27 cellular contexts compared by ENCODE assay signal in the genomic region with DNA sequence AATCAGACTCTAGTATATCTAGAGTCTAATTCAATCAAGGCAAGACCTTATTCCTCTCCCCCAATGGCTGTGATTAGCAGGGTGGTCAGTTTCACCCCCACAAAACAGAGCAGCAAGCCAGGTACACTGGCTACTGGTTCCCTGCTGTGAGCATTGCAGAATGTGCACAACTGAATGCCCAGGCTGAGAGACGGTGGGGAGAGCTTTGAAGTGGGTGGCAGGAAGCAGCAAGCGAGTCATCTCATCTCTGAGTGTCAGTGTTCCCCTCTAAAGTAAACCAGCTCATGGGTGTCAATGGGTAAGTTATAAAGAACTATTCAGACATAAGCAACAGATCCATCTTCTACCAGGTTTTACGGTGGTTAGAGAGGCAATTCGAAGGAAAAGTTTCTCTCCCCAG. TPM values are rescaled to one million over a fixed set of nuclear protein-coding genes. Genes with fewer than 3 reads are reported as not detected.
DNase-seq lines count a peak whose midpoint lies in the region; ATAC-seq lines count a peak whose summit lies in the region.
"Had no signal": no experiment of that assay in that cellular context is flagged by ENCODE, and none has a peak within 500 bp of the region (broad histone marks: within the 10 kb centered on the region; RNA-seq: fewer than 3 reads in every experiment).

No MANE protein-coding gene starts in this region.

- peak; percentile 92 for ATAC-seq in activated CD4-positive, alpha-beta T cell treated with anti-CD3 and anti-CD28 coated beads for 36 hours
- ATAC-seq: effector memory CD8-positive, alpha-beta T cell; heart left ventricle; left colon; PC-3; WTC11 had no signal

- CTCF ChIA-PET in activated CD4-positive, alpha-beta T cell treated with anti-CD3 and anti-CD28 coated beads for 36 hours (lab: Charles Lee) = no interaction called here

- H3K4me1 Mint-ChIP-seq in activated CD4-positive, alpha-beta T cell treated with anti-CD3 and anti-CD28 coated beads for 36 hours = peaks cover 9% of the 10 kb centered on the region
- peaks cover 8% of the 10 kb centered on the region for H3K4me1 Mint-ChIP-seq in activated naive CD8-positive, alpha-beta T cell treated with anti-CD3 and anti-CD28 coated beads for 36 hours
- H3K4me1 Mint-ChIP-seq: CD8-positive, alpha-beta memory T cell; WTC11 had no signal

- intact Hi-C loops in activated CD4-positive, alpha-beta T cell treated with anti-CD3 and anti-CD28 coated beads for 36 hours (cut with DNase I, micrococcal nuclease) = no loop called here

- no peak overlapping the region for H3K27ac Mint-ChIP-seq in activated CD4-positive, alpha-beta T cell treated with anti-CD3 and anti-CD28 coated beads for 36 hours
- no peak overlapping the region for H3K27ac Mint-ChIP-seq in activated naive CD8-positive, alpha-beta T cell treated with anti-CD3 and anti-CD28 coated beads for 36 hours
- H3K27ac Mint-ChIP-seq: effector memory CD8-positive, alpha-beta T cell; WTC11 had no signal

- peak; percentile 45 for DNase-seq in activated CD4-positive, alpha-beta T cell treated with anti-CD3 and anti-CD28 coated beads for 36 hours
- DNase-seq in activated CD4-positive, alpha-beta T cell treated with anti-CD3 and anti-CD28 coated beads, Interleukin-2, amount 50 U/mL, for 48 hours = no peak
- peak; percentile 19 for DNase-seq in stimulated activated CD4-positive, alpha-beta T cell treated with anti-CD3 and anti-CD28 coated beads, Interleukin-1b, Interleukin-23, amount 100 ng/mL, for 48 hours
- DNase-seq in stimulated activated CD4-positive, alpha-beta T cell treated with anti-CD3 and anti-CD28 coated beads, Interleukin-2, amount 100 ng/mL, for 48 hours = no peak
- peak; percentile 10 for DNase-seq in activated naive CD8-positive, alpha-beta T cell treated with anti-CD3 and anti-CD28 coated beads for 36 hours
- DNase-seq in COR-L47 (lab: John Stamatoyannopoulos, UW) (no peak), G401 (ENCODE audit: low spot score) (no peak)
- no peak for DNase-seq in activated CD4-positive, CD25-positive, alpha-beta regulatory T cell (lab: John Stamatoyannopoulos, UW)
- DNase-seq: activated gamma-delta T cell; AML-193; anterior cingulate cortex; CD8-positive, alpha-beta memory T cell; colonic mucosa; effector memory CD8-positive, alpha-beta T cell; foreskin fibroblast; heart left ventricle; left colon; mesenchymal stem cell; NCI-H1105 treated with DMSO at 0.1 percent for 48 hours; NCI-H2081; NCI-H226; PC-3; SHP77; trophoblast cell had no signal

- no peak overlapping the region for H3K4me3 Mint-ChIP-seq in activated CD4-positive, alpha-beta T cell treated with anti-CD3 and anti-CD28 coated beads for 36 hours
- no peak overlapping the region for H3K4me3 Mint-ChIP-seq in activated naive CD8-positive, alpha-beta T cell treated with anti-CD3 and anti-CD28 coated beads for 36 hours
- H3K4me3 Mint-ChIP-seq: CD8-positive, alpha-beta memory T cell; effector memory CD8-positive, alpha-beta T cell; WTC11 had no signal

- peaks cover 15% of the 10 kb centered on the region for H3K27me3 Mint-ChIP-seq in activated CD4-positive, alpha-beta T cell treated with anti-CD3 and anti-CD28 coated beads for 36 hours
- H3K27me3 Mint-ChIP-seq in activated naive CD8-positive, alpha-beta T cell treated with anti-CD3 and anti-CD28 coated beads for 36 hours = peaks cover 7% of the 10 kb centered on the region

- H3K36me3 Mint-ChIP-seq in activated CD4-positive, alpha-beta T cell treated with anti-CD3 and anti-CD28 coated beads for 36 hours (ENCODE audit: low read depth) = no peaks in the 10 kb centered on the region
- H3K36me3 Mint-ChIP-seq in activated naive CD8-positive, alpha-beta T cell treated with anti-CD3 and anti-CD28 coated beads for 36 hours = no peaks in the 10 kb centered on the region
- H3K36me3 Mint-ChIP-seq: CD8-positive, alpha-beta memory T cell had no signal

- in situ Hi-C loops in G401 (cut with HindIII; ENCODE audit: low sequenced_read_pairs) = no loop called here

- no peaks in the 10 kb centered on the region for H3K9me3 Mint-ChIP-seq in activated CD4-positive, alpha-beta T cell treated with anti-CD3 and anti-CD28 coated beads for 36 hours (ENCODE audit: low read depth)
- no peaks in the 10 kb centered on the region for H3K9me3 Mint-ChIP-seq in activated naive CD8-positive, alpha-beta T cell treated with anti-CD3 and anti-CD28 coated beads for 36 hours
- H3K9me3 Mint-ChIP-seq: CD8-positive, alpha-beta memory T cell; effector memory CD8-positive, alpha-beta T cell had no signal

- POLR2A ChIA-PET in activated CD4-positive, alpha-beta T cell treated with anti-CD3 and anti-CD28 coated beads for 36 hours (lab: Charles Lee) = interaction anchor here (0.6 kb wide), 1 partner anchor 52 kb away, joined by 8 read pairs; no protein-coding TSS in a partner anchor

RNA-seq across cellular contexts. Expression of gene GAB4, which starts 37.6 kb away (rescaled TPM):
- total RNA-seq in activated CD4-positive, alpha-beta T cell treated with anti-CD3 and anti-CD28 coated beads for 36 hours = not detected
- total RNA-seq in activated naive CD8-positive, alpha-beta T cell treated with anti-CD3 and anti-CD28 coated beads for 36 hours = under 1 TPM; 0.14 to 0.16 TPM
- total RNA-seq in G401 (2014; rRNA removed; shearing (Covaris generic)) = not detected in 2 replicates
- total RNA-seq: A172; CD8-positive, alpha-beta memory T cell; colonic mucosa; heart left ventricle; left colon; LHCN-M2; PC-3 had no signal

Comparison
In these comparisons a context has a peak if more than half of its experiments do, and no peak if none do; other contexts are left out.
1. DNase-seq: peak in activated CD4-positive, alpha-beta T cell treated with anti-CD3 and anti-CD28 coated beads for 36 hours (single experiment), stimulated activated CD4-positive, alpha-beta T cell treated with anti-CD3 and anti-CD28 coated beads, Interleukin-1b, Interleukin-23, amount 100 ng/mL, for 48 hours (single experiment) and activated naive CD8-positive, alpha-beta T cell treated with anti-CD3 and anti-CD28 coated beads for 36 hours (single experiment); none in activated CD4-positive, alpha-beta T cell treated with anti-CD3 and anti-CD28 coated beads, Interleukin-2, amount 50 U/mL, for 48 hours (0 of 2), stimulated activated CD4-positive, alpha-beta T cell treated with anti-CD3 and anti-CD28 coated beads, Interleukin-2, amount 100 ng/mL, for 48 hours (0 of 2), COR-L47 (single experiment), activated CD4-positive, CD25-positive, alpha-beta regulatory T cell (0 of 4) and G401 (single experiment).